8 cellular contexts compared by ENCODE assay signal in the genomic region with DNA sequence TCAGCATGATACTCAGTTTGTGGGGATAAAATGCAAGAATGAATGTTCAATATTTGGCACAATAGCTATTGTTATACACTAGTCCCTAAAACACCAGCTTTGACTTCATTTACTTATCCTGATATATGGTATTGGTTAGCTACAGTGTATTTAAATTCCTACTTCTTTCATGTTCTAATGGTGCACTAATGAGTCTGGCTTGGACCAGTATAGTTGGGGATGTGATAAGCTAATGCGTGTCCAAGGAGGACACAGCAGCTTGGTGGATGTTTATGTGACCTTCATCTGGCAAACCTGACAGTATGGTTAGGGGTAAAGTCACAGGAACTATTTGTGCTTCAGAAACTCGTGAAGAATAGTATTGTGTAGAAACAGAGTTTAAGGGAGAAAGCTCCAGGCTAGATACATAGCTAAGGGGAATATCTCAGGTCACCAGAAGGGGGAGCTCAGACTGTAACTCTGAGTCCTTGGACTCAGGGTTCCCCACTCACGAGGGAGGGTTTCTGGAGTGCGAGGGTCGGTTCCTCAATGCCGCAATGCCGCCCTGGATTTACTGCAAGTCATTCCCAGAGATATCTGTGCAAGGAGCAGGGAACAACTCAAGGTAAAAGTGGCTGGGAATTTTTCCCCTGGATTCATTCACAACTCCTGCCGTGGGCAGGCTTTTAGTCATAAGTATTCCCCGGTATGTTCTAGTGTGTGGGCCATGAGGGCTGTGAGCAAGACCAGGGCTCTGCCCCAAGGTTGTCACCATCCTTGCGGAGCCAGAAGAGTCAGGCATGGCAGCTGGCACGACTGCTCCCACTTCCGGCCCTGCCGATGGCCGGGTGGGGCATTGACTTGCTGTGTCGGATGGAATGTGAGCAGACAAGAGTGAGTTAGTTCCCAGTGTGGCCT. TPM values are rescaled to one million over a fixed set of nuclear protein-coding genes. Genes with fewer than 3 reads are reported as not detected.
DNase-seq lines count a peak whose midpoint lies in the region; ATAC-seq and TF ChIP-seq lines count a peak whose summit lies in the region.

No MANE protein-coding gene starts in this region.

- no peak overlapping the region for H3K27ac ChIP-seq in fibroblast of lung (ENCODE audit: insufficient read depth, low read length)
- H3K27ac ChIP-seq in neural progenitor cell = no peak overlapping the region

- H3K9me3 ChIP-seq in fibroblast of lung (ENCODE audit: control insufficient read depth, insufficient read depth, low read depth, low read length) (no peaks in the 10 kb centered on the region), neural progenitor cell (ENCODE audit: low read depth) (no peaks in the 10 kb centered on the region)

- H3K4me1 Mint-ChIP-seq in neural progenitor cell = no peaks in the 10 kb centered on the region

- TF ChIP-seq CTCF in fibroblast of lung (conservative IDR thresholded peaks at IDR 0.05 in 1 of 2, IDR thresholded peaks at IDR 0.05 in 1 of 2; ENCODE audit: low read depth in 1 of 2, low read length in 2 of 2) (peak; percentile 61 to 78), neural progenitor cell (IDR thresholded peaks at IDR 0.05) (peak; percentile 71)

- no peaks in the 10 kb centered on the region for H3K27me3 Mint-ChIP-seq in neural progenitor cell (ENCODE audit: insufficient read depth, low read depth)

- no peak overlapping the region for H3K4me3 Mint-ChIP-seq in neural progenitor cell

- H2AFZ ChIP-seq in fibroblast of lung (ENCODE audit: low read length) (no peak overlapping the region), neural progenitor cell (replicated peaks) (peak overlapping the region; percentile 10)

- peak; percentile 56 for ATAC-seq in HG03520 (IDR thresholded peaks at IDR 0.05; ENCODE audit: unreplicated experiment)
- no peak for ATAC-seq in GM21515 (IDR thresholded peaks at IDR 0.05; ENCODE audit: unreplicated experiment)

- no peaks in the 10 kb centered on the region for H3K4me1 ChIP-seq in fibroblast of lung (ENCODE audit: control insufficient read depth, extremely low read depth, insufficient read depth, low read length)
- H3K4me1 ChIP-seq in neural progenitor cell = no peaks in the 10 kb centered on the region

- H3K9ac ChIP-seq in fibroblast of lung (ENCODE audit: insufficient read depth, low read length) (no peak overlapping the region), neural progenitor cell (no peak overlapping the region)

- H3K27me3 ChIP-seq in fibroblast of lung (ENCODE audit: control insufficient read depth, insufficient read depth, low read length) (peaks cover 2% of the 10 kb centered on the region), neural progenitor cell (no peaks in the 10 kb centered on the region)

- DNase-seq in activated gamma-delta T cell treated with Interleukin-2 at 50 U/mL for 16 hours (peak; percentile 25), activated gamma-delta T cell (lab: John Stamatoyannopoulos, UW) (no peak), SW480 (ENCODE audit: low spot score) (peak; percentile 41), fibroblast of lung (ENCODE audit: low read depth in 2 of 2) (peak; percentile 36 to 73), neural progenitor cell (ENCODE audit: low spot score) (peak; percentile 76), NCI-H146 treated with DMSO at 0.1 percent for 48 hours (lab: John Stamatoyannopoulos, UW; ENCODE audit: unreplicated experiment) (no peak)

- H3K36me3 ChIP-seq in fibroblast of lung (ENCODE audit: control insufficient read depth, insufficient read depth, low read length) = no peaks in the 10 kb centered on the region
- no peaks in the 10 kb centered on the region for H3K36me3 ChIP-seq in neural progenitor cell

- no peak overlapping the region for H3K4me3 ChIP-seq in fibroblast of lung (replicated peaks in 1 of 4; ENCODE audit: control extremely low read depth in 1 of 4, insufficient read depth in 1 of 4, low read depth in 3 of 4, low read length in 4 of 4)
- no peak overlapping the region for H3K4me3 ChIP-seq in neural progenitor cell

- H3K79me2 ChIP-seq in fibroblast of lung (ENCODE audit: control insufficient read depth, insufficient read depth, low read length) (no peaks in the 10 kb centered on the region), neural progenitor cell (ENCODE audit: low read depth) (no peaks in the 10 kb centered on the region)

- no peak overlapping the region for H3K4me2 ChIP-seq in fibroblast of lung (ENCODE audit: extremely low read depth, insufficient read depth, low read length)
- no peak overlapping the region for H3K4me2 ChIP-seq in neural progenitor cell

- no peaks in the 10 kb centered on the region for H3K36me3 Mint-ChIP-seq in neural progenitor cell

- no peaks in the 10 kb centered on the region for H3F3A ChIP-seq in neural progenitor cell (ENCODE audit: low read depth)

- H3K27ac Mint-ChIP-seq in neural progenitor cell = no peak overlapping the region

- no peaks in the 10 kb centered on the region for H3K9me3 Mint-ChIP-seq in neural progenitor cell

- no peaks in the 10 kb centered on the region for H4K20me1 ChIP-seq in fibroblast of lung (ENCODE audit: control insufficient read depth, extremely low read depth, insufficient read depth, low read length)
- no peaks in the 10 kb centered on the region for H4K20me1 ChIP-seq in neural progenitor cell (ENCODE audit: low read depth)

RNA-seq across cellular contexts. Expression of gene IL1R2, which starts 14.5 kb away (rescaled TPM):
- total RNA-seq in fibroblast of lung (0.17 and 1.0 TPM in 2 replicates), neural progenitor cell (ENCODE audit: low replicate concordance) (not detected in 2 replicates)
- polyA plus RNA-seq in fibroblast of lung = 0.20 and 0.51 TPM in 2 replicates
- polyA plus RNA-seq in fibroblast of lung (2012) = 0.23 and 0.27 TPM in 2 replicates
- polyA minus RNA-seq in fibroblast of lung (ENCODE audit: low replicate concordance) = not detected in 2 replicates

Comparison
In these comparisons a context has a peak if more than half of its experiments do, and no peak if none do; other contexts are left out.
1. DNase-seq: peak in activated gamma-delta T cell treated with Interleukin-2 at 50 U/mL for 16 hours (single experiment), SW480 (single experiment), fibroblast of lung (2 of 2) and neural progenitor cell (single experiment); none in activated gamma-delta T cell (single experiment) and NCI-H146 treated with DMSO at 0.1 percent for 48 hours (single experiment).